Comparison of ENCODE assay signal across 26 cellular contexts in the genomic region with DNA sequence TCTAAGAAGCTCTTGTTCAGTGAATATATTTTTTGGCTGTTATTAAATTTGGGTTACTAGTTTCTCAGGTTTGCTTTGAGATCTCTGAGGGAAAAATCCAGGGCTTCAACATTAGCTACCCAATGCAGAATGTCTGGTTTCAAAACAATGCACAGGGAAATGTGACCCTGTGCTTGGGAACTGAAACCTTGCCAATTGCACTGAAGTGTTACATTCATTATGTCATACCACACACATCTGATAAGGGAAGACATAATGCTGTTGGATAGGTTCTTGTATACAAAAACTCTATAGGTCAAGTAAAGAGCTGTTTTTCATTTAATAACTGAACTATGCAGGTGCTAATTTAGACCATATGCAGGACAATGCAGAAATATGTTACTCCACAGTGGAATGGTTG.
DNase-seq lines count a peak whose midpoint lies in the region; ATAC-seq and TF ChIP-seq lines count a peak whose summit lies in the region.
"Had no signal": no experiment of that assay in that cellular context is flagged by ENCODE, and none has a peak within 500 bp of the region (broad histone marks: within the 10 kb centered on the region; RNA-seq: fewer than 3 reads in every experiment).

No MANE protein-coding gene starts in this region.

- no peak overlapping the region for H3K27ac Mint-ChIP-seq in activated naive CD4-positive, alpha-beta T cell treated with anti-CD3 and anti-CD28 coated beads, Interleukin-2, amount 50 U/mL, for 72 hours
- H3K27ac Mint-ChIP-seq: activated CD4-positive, alpha-beta T cell treated with anti-CD3 and anti-CD28 coated beads for 36 hours; CD14-positive monocyte; effector memory CD8-positive, alpha-beta T cell; H9; neural progenitor cell; stimulated activated naive CD8-positive, alpha-beta T cell treated with anti-CD3 and anti-CD28 coated beads, Interleukin-15, Interleukin-2, amounts not matched to agents 100 ng/mL and 50 ng/mL, for 24 hours had no signal

- no peak for TF ChIP-seq CTCF in GM06990 (IDR thresholded peaks at IDR 0.05; ENCODE audit: insufficient read depth, low read length, poor library complexity, severe bottlenecking)

- ATAC-seq in activated naive CD4-positive, alpha-beta T cell treated with anti-CD3 and anti-CD28 coated beads, Interleukin-2, amount 50 U/mL, for 72 hours: no peak
- ATAC-seq: activated CD4-positive, alpha-beta T cell treated with anti-CD3 and anti-CD28 coated beads for 36 hours; effector memory CD8-positive, alpha-beta T cell; lower lobe of right lung; sciatic nerve had no signal

- peaks cover 0 to 3% of the 10 kb centered on the region in 2 donors for H3K9me3 Mint-ChIP-seq in activated naive CD4-positive, alpha-beta T cell treated with anti-CD3 and anti-CD28 coated beads, Interleukin-2, amount 50 U/mL, for 72 hours
- H3K9me3 Mint-ChIP-seq: effector memory CD8-positive, alpha-beta T cell; H9; neural progenitor cell; stimulated activated naive CD8-positive, alpha-beta T cell treated with anti-CD3 and anti-CD28 coated beads, Interleukin-15, Interleukin-2, amounts not matched to agents 100 ng/mL and 50 ng/mL, for 24 hours had no signal

- H3K36me3 Mint-ChIP-seq in activated naive CD4-positive, alpha-beta T cell treated with anti-CD3 and anti-CD28 coated beads, Interleukin-2, amount 50 U/mL, for 72 hours: peaks cover 0 to 4% of the 10 kb centered on the region in 2 donors
- H3K36me3 Mint-ChIP-seq: CD14-positive monocyte, neural progenitor cell had no signal

- no peaks in the 10 kb centered on the region for H3K27me3 ChIP-seq in GM06990 (replicated peaks; ENCODE audit: control insufficient read depth, insufficient read depth, low read length)
- H3K27me3 ChIP-seq: breast epithelium, colonic mucosa, esophagus muscularis mucosa, neural progenitor cell, Peyer's patch, thyroid gland had no signal

- H3K4me3 ChIP-seq in GM06990 (replicated peaks; ENCODE audit: low read depth, low read length): no peak overlapping the region
- H3K4me3 ChIP-seq: breast epithelium, colonic mucosa, esophagus muscularis mucosa, lower lobe of right lung, neural progenitor cell, Peyer's patch, SK-N-MC, thyroid gland had no signal

- H3K36me3 ChIP-seq in GM06990 (ENCODE audit: control insufficient read depth, insufficient read depth, low read length): no peaks in the 10 kb centered on the region
- H3K36me3 ChIP-seq: breast epithelium, colonic mucosa, esophagus muscularis mucosa, lower lobe of right lung, neural progenitor cell, Peyer's patch, thyroid gland had no signal

- DNase-seq in GM06990 (ENCODE audit: extremely low read depth, insufficient read length): peak; percentile 20
- peak; percentile 24 for DNase-seq in NCI-H128 (lab: John Stamatoyannopoulos, UW; ENCODE audit: unreplicated experiment)
- peak; percentile 6 for DNase-seq in amniotic epithelial cell (ENCODE audit: low read depth)
- DNase-seq in left kidney (ENCODE audit: low read depth, low spot score): peak; percentile 23
- DNase-seq in activated naive CD4-positive, alpha-beta T cell treated with anti-CD3 and anti-CD28 coated beads, Interleukin-2, amount 50 U/mL, for 72 hours (ENCODE audit: low spot score in 2 of 2): no peak
- DNase-seq in stimulated activated CD4-positive, alpha-beta T cell treated with anti-CD3 and anti-CD28 coated beads, Interleukin-2, amount 100 ng/mL, for 24 hours: no peak
- no peak for DNase-seq in NOMO-1 (lab: John Stamatoyannopoulos, UW; ENCODE audit: unreplicated experiment in 2 of 2)
- DNase-seq: activated CD4-positive, alpha-beta T cell treated with anti-CD3 and anti-CD28 coated beads for 36 hours; activated gamma-delta T cell treated with Interleukin-2 at 50 U/mL for 16 hours; colonic mucosa; effector memory CD8-positive, alpha-beta T cell; GDM1; H9; islet precursor cell; lower lobe of right lung; NCI-H1694; Peyer's patch; T-helper 2 cell; thyroid gland had no signal

Comparison
In these comparisons a context has a peak if more than half of its experiments do, and no peak if none do; other contexts are left out.
1. DNase-seq: peak in GM06990 (single experiment), NCI-H128 (single experiment), amniotic epithelial cell (single experiment) and left kidney (single experiment); none in activated naive CD4-positive, alpha-beta T cell treated with anti-CD3 and anti-CD28 coated beads, Interleukin-2, amount 50 U/mL, for 72 hours (0 of 2), stimulated activated CD4-positive, alpha-beta T cell treated with anti-CD3 and anti-CD28 coated beads, Interleukin-2, amount 100 ng/mL, for 24 hours (0 of 2) and NOMO-1 (0 of 2).